17 cellular contexts compared by ENCODE assay signal in genomic region chr10:14022052-14022451, GRCh38.
"Had no signal": no experiment of that assay in that cellular context is flagged by ENCODE, and none has a peak within 500 bp of the region (broad histone marks: within the 10 kb centered on the region; RNA-seq: fewer than 3 reads in every experiment).

No MANE protein-coding gene starts in this region.

- H3K27me3 ChIP-seq: brain microvascular endothelial cell, neural progenitor cell, pancreas had no signal

- ATAC-seq: activated CD8-positive, alpha-beta T cell treated with anti-CD3 and anti-CD28 coated beads, Interleukin-2, amount 10 ng/mL, durations not matched to agents 7 days and 5 days; sciatic nerve had no signal

- H3K4me1 ChIP-seq: pancreas had no signal

- DNase-seq: activated CD4-positive, alpha-beta T cell treated with anti-CD3 and anti-CD28 coated beads, Interleukin-2, amount 10 ng/mL, durations not matched to agents 7 days and 5 days; activated CD4-positive, CD25-positive, alpha-beta regulatory T cell; activated CD8-positive, alpha-beta T cell treated with anti-CD3 and anti-CD28 coated beads, Interleukin-2, amount 10 ng/mL, durations not matched to agents 7 days and 5 days; activated naive CD4-positive, alpha-beta T cell treated with anti-CD3 and anti-CD28 coated beads, Interleukin-2, amount 50 U/mL, for 16 hours; activated T-cell treated with anti-CD3 and anti-CD28 coated beads, Interleukin-2, amount 50 U/mL, for 24 hours; aorta; brain microvascular endothelial cell; head of caudate nucleus; pancreas; stimulated activated CD4-positive, alpha-beta T cell treated with anti-CD3 and anti-CD28 coated beads, Interleukin-4, amount 100 ng/mL, for 4 hours; stimulated activated naive CD4-positive, alpha-beta T cell; T-helper 1 cell; T-helper 9 cell had no signal

- H3K9me3 ChIP-seq: pancreas had no signal

- H3K27ac ChIP-seq: brain microvascular endothelial cell, coronary artery, neural progenitor cell had no signal

- H3K36me3 ChIP-seq: brain microvascular endothelial cell, neural progenitor cell, pancreas had no signal

- H3K4me3 ChIP-seq: coronary artery, lung, neural progenitor cell, pancreas had no signal
